In the genomic region with DNA sequence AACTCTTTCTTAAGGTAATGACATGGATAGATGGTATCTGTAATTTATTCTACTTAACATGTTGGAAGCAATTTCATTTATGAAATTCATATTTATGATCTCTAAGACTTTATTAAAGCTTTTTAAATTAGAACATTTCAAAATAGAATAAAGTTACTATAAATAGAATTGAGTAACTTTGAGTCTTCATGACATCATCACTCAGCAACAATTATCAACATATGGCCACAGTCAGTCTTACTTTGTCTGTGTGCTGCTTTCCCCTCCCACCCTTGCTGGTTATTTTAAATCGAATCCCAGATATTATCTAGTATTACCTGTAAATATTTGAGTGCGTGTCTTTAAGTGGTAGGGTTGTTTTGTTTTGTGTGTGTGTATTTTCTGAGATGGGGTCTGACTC, we compare ENCODE assay signal across 17 cellular contexts.
A peak's percentile ranks its signal among the peaks of the same experiment; 100 is the strongest.
DNase-seq lines count a peak whose midpoint lies in the region; ATAC-seq and TF ChIP-seq lines count a peak whose summit lies in the region.
"Had no signal": no experiment of that assay in that cellular context is flagged by ENCODE, and none has a peak within 500 bp of the region (broad histone marks: within the 10 kb centered on the region; RNA-seq: fewer than 3 reads in every experiment).

No MANE protein-coding gene starts in this region.

- POLR2A ChIA-PET in HEK293 (lab: Yijun Ruan, JAX), result no interaction called here

- H2AFZ ChIP-seq in Karpas-422 (ENCODE audit: low read length), result no peak overlapping the region

- in situ Hi-C loops in astrocyte of the spinal cord (cut with HindIII; ENCODE audit: low sequenced_read_pairs), result no loop called here

- H3K4me1 ChIP-seq in HEK293 (ENCODE audit: control insufficient read depth, insufficient read depth, low read length) (no peaks in the 10 kb centered on the region), Karpas-422 (ENCODE audit: low read length) (no peaks in the 10 kb centered on the region; the same call in 1 of the 2 replicates)
- H3K4me1 ChIP-seq: body of pancreas had no signal

- H3K4me3 ChIP-seq in HEK293 (ENCODE audit: low read depth, low read length) (no peak overlapping the region), astrocyte of the spinal cord (ENCODE audit: low read depth, low read length) (no peak overlapping the region), fibroblast of villous mesenchyme (ENCODE audit: low read depth, low read length) (no peak overlapping the region), Karpas-422 (ENCODE audit: low read length) (no peak overlapping the region)
- H3K4me3 ChIP-seq: body of pancreas had no signal

- H3K27me3 ChIP-seq in Karpas-422 (ENCODE audit: low read length), result no peaks in the 10 kb centered on the region
- H3K27me3 ChIP-seq: body of pancreas had no signal

- no peak for ATAC-seq in GM19328 (IDR thresholded peaks at IDR 0.05; ENCODE audit: unreplicated experiment)
- ATAC-seq: body of pancreas; naive thymus-derived CD8-positive, alpha-beta T cell had no signal

- no peak overlapping the region for H3K4me2 ChIP-seq in Karpas-422 (ENCODE audit: low read depth, low read length, poor library complexity, severe bottlenecking)

- H3K9me3 ChIP-seq in HEK293 (ENCODE audit: control insufficient read depth, insufficient read depth, low read depth, low read length) (no peaks in the 10 kb centered on the region), Karpas-422 (ENCODE audit: low read length) (no peaks in the 10 kb centered on the region)
- H3K9me3 ChIP-seq: body of pancreas had no signal

- CTCF ChIA-PET in HEK293 (lab: Yijun Ruan, JAX), result interaction anchor here (0.6 to 1.8 kb wide), 2 partner anchors 15 to 17 kb away, joined by 5 to 6 read pairs; no protein-coding TSS in a partner anchor

- peak; percentile 8 for DNase-seq in AG08396 (ENCODE audit: low spot score)
- DNase-seq in astrocyte of the spinal cord (ENCODE audit: low read depth, low spot score), result peak; percentile 23
- peak; percentile 36 for DNase-seq in fibroblast of villous mesenchyme (ENCODE audit: low read depth)
- DNase-seq in NCI-H2171 (lab: John Stamatoyannopoulos, UW), result no peak
- no peak for DNase-seq in Karpas-422
- DNase-seq in stimulated activated CD8-positive, alpha-beta memory T cell treated with anti-CD3 and anti-CD28 coated beads, Interleukin-4, amount 100 ng/mL, for 48 hours, result no peak
- DNase-seq: activated CD4-positive, alpha-beta T cell treated with anti-CD3 and anti-CD28 coated beads, Interleukin-2, amount 50 U/mL, for 4 hours; activated naive CD4-positive, alpha-beta T cell treated with Interleukin-2 at 50 U/mL for 16 hours; activated T-cell treated with anti-CD3 and anti-CD28 coated beads for 4 hours; body of pancreas; dermis blood vessel endothelial cell; hippocampal formation; kidney; naive thymus-derived CD8-positive, alpha-beta T cell; stimulated activated CD4-positive, alpha-beta T cell treated with anti-CD3 and anti-CD28 coated beads, Interleukin-4, amount 100 ng/mL, for 1 hour had no signal

- no peaks in the 10 kb centered on the region for H3K9me2 ChIP-seq in Karpas-422 (replicated peaks; ENCODE audit: insufficient read depth, low read length)

- H3K36me3 ChIP-seq in HEK293 (ENCODE audit: control insufficient read depth in 2 of 2, insufficient read depth in 1 of 2, low read length in 2 of 2) (peaks cover 0 to 4% of the 10 kb centered on the region in 2 experiments; a peak in 1 of 3 replicates), Karpas-422 (ENCODE audit: insufficient read depth, low read length) (peaks cover 18% of the 10 kb centered on the region)

- H3K27ac ChIP-seq in HEK293 (ENCODE audit: extremely low read depth, low read depth, low read length), result no peak overlapping the region
- H3K27ac ChIP-seq in Karpas-422 (ENCODE audit: low read length), result no peak overlapping the region
- H3K27ac ChIP-seq: body of pancreas had no signal

- no peaks in the 10 kb centered on the region for H4K20me1 ChIP-seq in Karpas-422 (ENCODE audit: insufficient read depth, low read depth, low read length)

- peaks cover 29% of the 10 kb centered on the region for H3K79me2 ChIP-seq in Karpas-422 (ENCODE audit: low read length)

- H3K9ac ChIP-seq in Karpas-422 (ENCODE audit: low read length), result no peak overlapping the region

- TF ChIP-seq CTCF in HEK293 (tag by site-specific recombination; IDR thresholded peaks at IDR 0.05) (no peak), astrocyte of the spinal cord (IDR thresholded peaks at IDR 0.05; ENCODE audit: low read depth, low read length) (no peak), fibroblast of villous mesenchyme (IDR thresholded peaks at IDR 0.05; ENCODE audit: insufficient read depth, low read depth, low read length) (no peak)

TF ChIP-seq in HEK293, 187 proteins besides CTCF, POLR2A, EP300 and RAD21:
- TF ChIP-seq ZNF335 (tag by site-specific recombination; conservative IDR thresholded peaks at IDR 0.05), result no peak
- no peak for TF ChIP-seq RBAK (tag by site-specific recombination; IDR thresholded peaks at IDR 0.05)
- peak; percentile 59; the same call in 1 of the 2 replicates for TF ChIP-seq ZNF629 (tag by site-specific recombination; IDR thresholded peaks at IDR 0.05)
- no peak for TF ChIP-seq ZNF239 (tag by site-specific recombination; IDR thresholded peaks at IDR 0.05)
- TF ChIP-seq SETDB1 (IDR thresholded peaks at IDR 0.05; ENCODE audit: insufficient read length, low read length), result no peak
- 0 out of 2 replicates have a peak, but pooled peaks have one; percentile 17 for TF ChIP-seq SP7 (tag by site-specific recombination; IDR thresholded peaks at IDR 0.05)
- TF ChIP-seq ZNF670 (tag by site-specific recombination; IDR thresholded peaks at IDR 0.05; ENCODE audit: low read depth), result no peak
- no peak for TF ChIP-seq GLI2 (tag by site-specific recombination; IDR thresholded peaks at IDR 0.05; ENCODE audit: borderline replicate concordance, low read depth)
- TF ChIP-seq, protein P1, sequence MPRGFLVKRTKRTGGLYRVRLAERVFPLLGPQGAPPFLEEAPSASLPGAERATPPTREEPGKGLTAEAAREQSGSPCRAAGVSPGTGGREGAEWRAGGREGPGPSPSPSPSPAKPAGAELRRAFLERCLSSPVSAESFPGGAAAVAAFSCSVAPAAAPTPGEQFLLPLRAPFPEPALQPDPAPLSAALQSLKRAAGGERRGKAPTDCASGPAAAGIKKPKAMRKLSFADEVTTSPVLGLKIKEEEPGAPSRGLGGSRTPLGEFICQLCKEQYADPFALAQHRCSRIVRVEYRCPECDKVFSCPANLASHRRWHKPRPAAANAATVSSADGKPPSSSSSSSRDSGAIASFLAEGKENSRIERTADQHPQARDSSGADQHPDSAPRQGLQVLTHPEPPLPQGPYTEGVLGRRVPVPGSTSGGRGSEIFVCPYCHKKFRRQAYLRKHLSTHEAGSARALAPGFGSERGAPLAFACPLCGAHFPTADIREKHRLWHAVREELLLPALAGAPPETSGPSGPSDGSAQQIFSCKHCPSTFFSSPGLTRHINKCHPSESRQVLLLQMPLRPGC (tag by site-specific recombination; IDR thresholded peaks at IDR 0.05), result no peak
- TF ChIP-seq, protein P2, sequence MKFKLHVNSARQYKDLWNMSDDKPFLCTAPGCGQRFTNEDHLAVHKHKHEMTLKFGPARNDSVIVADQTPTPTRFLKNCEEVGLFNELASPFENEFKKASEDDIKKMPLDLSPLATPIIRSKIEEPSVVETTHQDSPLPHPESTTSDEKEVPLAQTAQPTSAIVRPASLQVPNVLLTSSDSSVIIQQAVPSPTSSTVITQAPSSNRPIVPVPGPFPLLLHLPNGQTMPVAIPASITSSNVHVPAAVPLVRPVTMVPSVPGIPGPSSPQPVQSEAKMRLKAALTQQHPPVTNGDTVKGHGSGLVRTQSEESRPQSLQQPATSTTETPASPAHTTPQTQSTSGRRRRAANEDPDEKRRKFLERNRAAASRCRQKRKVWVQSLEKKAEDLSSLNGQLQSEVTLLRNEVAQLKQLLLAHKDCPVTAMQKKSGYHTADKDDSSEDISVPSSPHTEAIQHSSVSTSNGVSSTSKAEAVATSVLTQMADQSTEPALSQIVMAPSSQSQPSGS (tag by site-specific recombination; IDR thresholded peaks at IDR 0.05; ENCODE audit: low read depth), result peak; percentile 69; the same call in 1 of the 2 replicates
- TF ChIP-seq SCRT2 (tag by site-specific recombination; IDR thresholded peaks at IDR 0.05), result peak; percentile 57; the same call in 1 of the 2 replicates
- TF ChIP-seq, protein P3, sequence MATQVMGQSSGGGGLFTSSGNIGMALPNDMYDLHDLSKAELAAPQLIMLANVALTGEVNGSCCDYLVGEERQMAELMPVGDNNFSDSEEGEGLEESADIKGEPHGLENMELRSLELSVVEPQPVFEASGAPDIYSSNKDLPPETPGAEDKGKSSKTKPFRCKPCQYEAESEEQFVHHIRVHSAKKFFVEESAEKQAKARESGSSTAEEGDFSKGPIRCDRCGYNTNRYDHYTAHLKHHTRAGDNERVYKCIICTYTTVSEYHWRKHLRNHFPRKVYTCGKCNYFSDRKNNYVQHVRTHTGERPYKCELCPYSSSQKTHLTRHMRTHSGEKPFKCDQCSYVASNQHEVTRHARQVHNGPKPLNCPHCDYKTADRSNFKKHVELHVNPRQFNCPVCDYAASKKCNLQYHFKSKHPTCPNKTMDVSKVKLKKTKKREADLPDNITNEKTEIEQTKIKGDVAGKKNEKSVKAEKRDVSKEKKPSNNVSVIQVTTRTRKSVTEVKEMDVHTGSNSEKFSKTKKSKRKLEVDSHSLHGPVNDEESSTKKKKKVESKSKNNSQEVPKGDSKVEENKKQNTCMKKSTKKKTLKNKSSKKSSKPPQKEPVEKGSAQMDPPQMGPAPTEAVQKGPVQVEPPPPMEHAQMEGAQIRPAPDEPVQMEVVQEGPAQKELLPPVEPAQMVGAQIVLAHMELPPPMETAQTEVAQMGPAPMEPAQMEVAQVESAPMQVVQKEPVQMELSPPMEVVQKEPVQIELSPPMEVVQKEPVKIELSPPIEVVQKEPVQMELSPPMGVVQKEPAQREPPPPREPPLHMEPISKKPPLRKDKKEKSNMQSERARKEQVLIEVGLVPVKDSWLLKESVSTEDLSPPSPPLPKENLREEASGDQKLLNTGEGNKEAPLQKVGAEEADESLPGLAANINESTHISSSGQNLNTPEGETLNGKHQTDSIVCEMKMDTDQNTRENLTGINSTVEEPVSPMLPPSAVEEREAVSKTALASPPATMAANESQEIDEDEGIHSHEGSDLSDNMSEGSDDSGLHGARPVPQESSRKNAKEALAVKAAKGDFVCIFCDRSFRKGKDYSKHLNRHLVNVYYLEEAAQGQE (tag by site-specific recombination; IDR thresholded peaks at IDR 0.05), result no peak
TF ChIP-seq in HEK293: peak in this region for 4.

Comparison
In these comparisons a context has a peak if more than half of its experiments do, and no peak if none do; other contexts are left out.
1. DNase-seq: peak in AG08396 (single experiment), astrocyte of the spinal cord (single experiment) and fibroblast of villous mesenchyme (single experiment); none in NCI-H2171 (single experiment), Karpas-422 (single experiment) and stimulated activated CD8-positive, alpha-beta memory T cell treated with anti-CD3 and anti-CD28 coated beads, Interleukin-4, amount 100 ng/mL, for 48 hours (single experiment).